In the genomic region with DNA sequence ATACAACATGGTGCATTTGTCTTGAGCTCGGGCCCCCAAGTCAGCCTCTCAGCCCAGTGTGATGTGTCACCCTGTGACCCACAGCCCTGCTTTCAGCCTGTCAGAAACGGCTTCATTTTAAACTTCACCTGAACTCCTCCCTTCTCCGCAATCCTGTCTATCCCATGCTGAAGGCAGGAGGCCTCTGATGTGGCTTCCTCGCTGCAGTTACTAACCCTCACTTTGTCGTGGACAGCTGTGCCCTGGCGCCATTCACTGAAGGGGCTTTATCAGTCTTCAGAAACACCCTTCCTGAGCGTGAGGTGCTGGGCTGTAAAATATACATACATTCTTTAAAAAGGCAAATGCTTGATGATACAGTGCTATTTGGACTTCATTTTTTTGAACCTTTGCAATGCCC, we compare ENCODE assay signal across 28 cellular contexts.
"Had no signal": no experiment of that assay in that cellular context is flagged by ENCODE, and none has a peak within 500 bp of the region (broad histone marks: within the 10 kb centered on the region; RNA-seq: fewer than 3 reads in every experiment).

No MANE protein-coding gene starts in this region.

- H3K4me3 ChIP-seq: esophagus squamous epithelium, gastroesophageal sphincter, heart right ventricle had no signal

- H3K27ac ChIP-seq: brain microvascular endothelial cell, esophagus squamous epithelium, gastroesophageal sphincter, heart right ventricle, WERI-Rb-1 had no signal

- H3K4me1 ChIP-seq: esophagus squamous epithelium, gastroesophageal sphincter had no signal

- H3K36me3 ChIP-seq: brain microvascular endothelial cell, esophagus squamous epithelium, gastroesophageal sphincter, WERI-Rb-1 had no signal

- ATAC-seq: activated CD4-positive, CD25-positive, alpha-beta regulatory T cell treated with anti-CD3 and anti-CD28 coated beads, Interleukin-2, amount 50 U/mL, for 24 hours; activated CD8-positive, alpha-beta T cell treated with anti-CD3 and anti-CD28 coated beads for 36 hours; effector memory CD8-positive, alpha-beta T cell; gastroesophageal sphincter; heart right ventricle; T-helper 17 cell had no signal

- H3K27me3 ChIP-seq: brain microvascular endothelial cell had no signal

- DNase-seq: activated B cell treated with CpG ODN at 0.5 μM for 24 hours; activated CD4-positive, alpha-beta T cell treated with anti-CD3 and anti-CD28 coated beads for 48 hours; activated CD4-positive, alpha-beta T cell treated with anti-CD3 and anti-CD28 coated beads, Interleukin-2, amount 50 U/mL, for 1 hour; activated CD4-positive, alpha-beta T cell treated with anti-CD3 and anti-CD28 coated beads, Interleukin-2, amount 50 U/mL, for 48 hours; activated CD8-positive, alpha-beta memory T cell treated with anti-CD3 and anti-CD28 coated beads for 24 hours; activated CD8-positive, alpha-beta T cell treated with anti-CD3 and anti-CD28 coated beads for 36 hours; activated gamma-delta T cell; activated naive CD4-positive, alpha-beta T cell treated with anti-CD3 and anti-CD28 coated beads, Interleukin-2, amount 50 U/mL, for 16 hours; activated naive CD4-positive, alpha-beta T cell treated with Interleukin-2 at 50 U/mL for 16 hours; activated T-cell treated with anti-CD3 and anti-CD28 coated beads, Interleukin-2, amount 50 U/mL, for 1 hour; activated T-cell treated with anti-CD3 and anti-CD28 coated beads, Interleukin-2, amount 50 U/mL, for 48 hours; amniotic stem cell; anterior cingulate cortex; brain microvascular endothelial cell; caudate nucleus; cortex of kidney; dermis blood vessel endothelial cell; effector CD4-positive, alpha-beta T cell; effector memory CD8-positive, alpha-beta T cell; esophagus squamous epithelium; foreskin melanocyte; heart right ventricle; T-helper 1 cell; T-helper 17 cell; T1000; WERI-Rb-1 had no signal
